ENCODE assay signal across 8 cellular contexts in the genomic region with DNA sequence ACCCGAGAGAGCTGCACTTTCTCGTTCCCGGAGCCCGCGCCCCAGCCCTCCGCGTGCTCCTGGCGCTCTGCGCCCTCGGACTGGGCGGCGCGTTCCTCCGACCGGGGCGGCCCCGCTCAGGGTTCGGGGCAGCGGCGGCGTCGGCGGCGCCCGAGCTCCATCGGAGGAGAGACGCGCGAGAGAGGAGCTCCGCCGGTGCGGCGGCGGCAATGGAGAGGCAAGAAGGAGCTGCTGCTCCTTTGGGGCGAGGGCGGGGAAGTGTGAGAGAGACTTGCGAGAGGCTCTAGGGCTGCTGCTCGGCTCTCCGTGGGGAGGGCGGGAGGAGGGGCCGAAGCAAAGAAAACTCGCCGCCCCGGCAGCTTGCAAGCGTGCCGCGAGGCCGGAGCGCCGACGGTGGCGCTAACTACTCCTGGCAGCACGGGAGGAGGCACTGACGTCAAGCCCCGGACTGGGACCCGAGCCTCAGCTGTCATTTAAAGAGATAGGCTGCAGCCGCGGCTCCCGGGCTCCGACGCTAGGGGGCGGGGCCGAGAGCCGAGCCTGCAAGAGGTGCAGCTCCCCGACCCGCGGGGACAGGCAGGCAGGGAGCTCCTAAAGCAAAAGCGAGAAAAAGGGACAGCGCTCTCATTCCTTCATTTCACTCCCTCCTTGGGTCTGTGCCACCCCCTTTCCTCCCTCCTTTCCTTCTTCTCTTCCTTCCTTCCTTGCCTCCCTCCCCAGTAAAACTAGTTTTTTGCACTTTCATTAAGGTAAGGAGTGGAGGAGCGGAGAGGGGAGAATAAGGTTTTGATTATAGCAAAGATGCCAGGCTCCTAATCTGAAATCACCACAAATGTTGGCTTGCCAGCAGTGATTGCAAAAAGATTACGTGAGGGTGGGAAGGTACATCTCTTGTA. TPM values are rescaled to one million over a fixed set of nuclear protein-coding genes. Genes with fewer than 3 reads are reported as not detected.
A peak's percentile ranks its signal among the peaks of the same experiment; 100 is the strongest.
DNase-seq lines count a peak whose midpoint lies in the region; ATAC-seq and TF ChIP-seq lines count a peak whose summit lies in the region.

TSS of gene KCTD8 (minus strand) at position 262 of the 896 bp plus-strand sequence.

- intact Hi-C loops in left ventricle myocardium superior (cut with micrococcal nuclease) (no loop called here), uterus (cut with DNase I; ENCODE audit: low total_unique reads) (no loop called here)

- peak; percentile 22 to 58 (median 48) for TF ChIP-seq CTCF in uterus (IDR thresholded peaks at IDR 0.05)

- peak in 1 of 2 donors; percentile 48 for TF ChIP-seq POLR2A in uterus (IDR thresholded peaks at IDR 0.05)

- no peaks in the 10 kb centered on the region for H3K9me3 ChIP-seq in ES-I3 (ENCODE audit: control insufficient read depth, insufficient read depth, low read length)
- 0 out of 2 replicates have a peak, but pooled peaks cover 3% of the 10 kb centered on the region for H3K9me3 ChIP-seq in SJSA1 (replicated peaks)
- H3K9me3 ChIP-seq in uterus: no peaks in the 10 kb centered on the region

- H3K27me3 ChIP-seq in SJSA1 (replicated peaks) (peaks cover 8% of the 10 kb centered on the region), uterus (peaks cover 0 to 35% of the 10 kb centered on the region in 2 donors)

- DNase-seq in KG1 (lab: John Stamatoyannopoulos, UW) (peak; percentile 57), SJSA1 (ENCODE audit: low read depth in 1 of 2, low spot score in 2 of 2) (peak; percentile 38 to 58), anterior cingulate cortex (lab: John Stamatoyannopoulos, UW) (peak; percentile 54 to 98 (median 93)), left ventricle myocardium superior (peak; percentile 90), pons (ENCODE audit: low spot score) (peak; percentile 97), uterus (peak; percentile 83 to 86)

- H3K9ac ChIP-seq in ES-I3 (ENCODE audit: low read depth, low read length): peak within 1 kb of the TSS; percentile 67

- H3K27ac ChIP-seq in SJSA1 (no peak within 1 kb of the TSS), uterus (peak within 1 kb of the TSS; percentile 35 to 80)

- ATAC-seq in GM21825 (IDR thresholded peaks at IDR 0.05; ENCODE audit: unreplicated experiment) (peak; percentile 97), left ventricle myocardium superior (peak; percentile 97)

- H3K4me1 ChIP-seq in ES-I3 (ENCODE audit: insufficient read depth, low read length) (no peaks in the 10 kb centered on the region), SJSA1 (replicated peaks) (no peaks in the 10 kb centered on the region), uterus (peaks cover 0 to 8% of the 10 kb centered on the region in 2 donors)

- H3K4me3 ChIP-seq in SJSA1 (peak within 1 kb of the TSS; percentile 19), uterus (peak within 1 kb of the TSS; percentile 37 to 53)

- no peaks in the 10 kb centered on the region for H3K36me3 ChIP-seq in ES-I3 (ENCODE audit: insufficient read depth, low read length)
- H3K36me3 ChIP-seq in SJSA1: no peaks in the 10 kb centered on the region
- no peaks in the 10 kb centered on the region for H3K36me3 ChIP-seq in uterus

RNA-seq across cellular contexts. Expression of gene KCTD8, which starts in this region (rescaled TPM):
- total RNA-seq in SJSA1 (2014; rRNA removed; shearing (Covaris generic)): not detected in 2 replicates
- total RNA-seq in left ventricle myocardium superior: 0.22 TPM
- 1 to 10 TPM in 3 of 4 donors, under 1 TPM in 1; 0.51 to 3.9 (median 2.5) TPM for total RNA-seq in uterus

Comparison
In these comparisons a context has a peak if more than half of its experiments do, and no peak if none do; other contexts are left out.
1. Peak in DNase-seq and H3K4me3 ChIP-seq in SJSA1; RNA of the gene not detected or under 1 TPM.
2. Peak in DNase-seq and ATAC-seq in left ventricle myocardium superior; RNA of the gene not detected or under 1 TPM.